ENCODE assay signal across 10 cellular contexts in genomic region chr20:52179331-52180166, GRCh38. TPM values are rescaled to one million over a fixed set of nuclear protein-coding genes. Genes with fewer than 3 reads are reported as not detected.
DNase-seq lines count a peak whose midpoint lies in the region; ATAC-seq, FAIRE-seq and TF ChIP-seq lines count a peak whose summit lies in the region.
"Had no signal": no experiment of that assay in that cellular context is flagged by ENCODE, and none has a peak within 500 bp of the region (broad histone marks: within the 10 kb centered on the region; RNA-seq: fewer than 3 reads in every experiment).

No MANE protein-coding gene starts in this region.

- FAIRE-seq in GM12892 (lab: Jason Lieb, UNC): peak; percentile 87

- DNase-seq in GM12892 (ENCODE audit: insufficient read length) (peak; percentile 60), NOMO-1 treated with dmso at 0.1 percent for 144 hours (lab: John Stamatoyannopoulos, UW; ENCODE audit: unreplicated experiment) (peak; percentile 65), SKM-1 (lab: John Stamatoyannopoulos, UW; ENCODE audit: unreplicated experiment) (no peak), posterior cingulate gyrus (no peak), KBM-7 (no peak)
- no peak for DNase-seq in activated CD4-positive, CD25-positive, alpha-beta regulatory T cell treated with anti-CD3 and anti-CD28 coated beads, Interleukin-2, amount 50 U/mL, for 72 hours
- DNase-seq: activated naive CD4-positive, alpha-beta T cell treated with anti-CD3 and anti-CD28 coated beads, Interleukin-2, amount 50 U/mL, for 16 hours; stimulated activated CD4-positive, alpha-beta T cell treated with anti-CD3 and anti-CD28 coated beads, Interleukin-4, amount 100 ng/mL, for 24 hours had no signal

- peak; percentile 53; the same call in 1 of the 2 replicates for TF ChIP-seq POLR2A in GM12892 (IDR thresholded peaks at IDR 0.05; ENCODE audit: low read depth, low read length)

- in situ Hi-C loops in KBM-7 (cut with MboI; ENCODE audit: low pct_unique_long_range_greater_than_20kb, low sequenced_read_pairs): no loop called here

- ATAC-seq in GM19324 (IDR thresholded peaks at IDR 0.05; ENCODE audit: low FRiP score, unreplicated experiment): peak; percentile 79
- ATAC-seq in HG02943 (IDR thresholded peaks at IDR 0.05; ENCODE audit: low read depth, unreplicated experiment): peak; percentile 85

- intact Hi-C loops in posterior cingulate gyrus (cut with DNase I): no loop called here

RNA-seq across cellular contexts. Expression of gene ZFP64, which starts 12.0 kb away (rescaled TPM):
- 9.8 TPM for polyA plus RNA-seq in GM12892 (2012; ENCODE audit: missing spikeins)

Comparison
In these comparisons a context has a peak if more than half of its experiments do, and no peak if none do; other contexts are left out.
1. DNase-seq: peak in GM12892 (single experiment) and NOMO-1 treated with dmso at 0.1 percent for 144 hours (single experiment); none in SKM-1 (single experiment), posterior cingulate gyrus (0 of 10), activated CD4-positive, CD25-positive, alpha-beta regulatory T cell treated with anti-CD3 and anti-CD28 coated beads, Interleukin-2, amount 50 U/mL, for 72 hours (single experiment) and KBM-7 (single experiment).